Comparison of ENCODE assay signal across 23 cellular contexts in the genomic region with DNA sequence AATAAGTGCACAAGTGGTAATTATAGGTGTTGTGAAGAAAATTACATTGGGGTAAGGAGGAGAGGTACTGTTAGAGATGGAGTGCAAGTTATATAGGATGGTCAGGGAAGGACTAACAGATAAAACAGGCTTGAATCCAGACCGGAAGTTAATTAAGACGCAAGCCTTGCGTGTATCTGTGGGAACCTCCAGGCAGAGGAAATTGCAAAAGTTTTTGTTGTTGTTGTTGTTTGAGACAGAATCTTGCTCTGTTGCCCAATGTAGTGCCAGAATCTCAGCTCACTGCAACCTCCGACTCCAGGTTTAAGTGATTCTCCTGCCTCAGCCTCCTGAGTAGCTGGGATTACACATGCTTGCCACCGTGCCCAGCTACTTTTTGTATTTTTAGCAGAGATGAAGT.
"Had no signal": no experiment of that assay in that cellular context is flagged by ENCODE, and none has a peak within 500 bp of the region (broad histone marks: within the 10 kb centered on the region; RNA-seq: fewer than 3 reads in every experiment).

No MANE protein-coding gene starts in this region.

- H3K27me3 ChIP-seq: ascending aorta, ovary, uterus had no signal

- DNase-seq: activated CD4-positive, alpha-beta memory T cell treated with anti-CD3 and anti-CD28 coated beads, Interleukin-2, amount 10 ng/mL, durations not matched to agents 7 days and 5 days; activated CD4-positive, alpha-beta T cell treated with anti-CD3 and anti-CD28 coated beads, Interleukin-2, amount 10 ng/mL, durations not matched to agents 24 days and 14 days; activated CD4-positive, CD25-positive, alpha-beta regulatory T cell treated with anti-CD3 and anti-CD28 coated beads, Interleukin-2, amount 50 U/mL, for 72 hours; activated CD8-positive, alpha-beta memory T cell treated with anti-CD3 and anti-CD28 coated beads, Interleukin-2, amount 50 U/mL, for 48 hours; activated gamma-delta T cell; activated naive CD4-positive, alpha-beta T cell treated with anti-CD3 and anti-CD28 coated beads, Interleukin-2, amount 10 ng/mL, durations not matched to agents 7 days and 5 days; activated naive CD8-positive, alpha-beta T cell treated with anti-CD3 and anti-CD28 coated beads, Interleukin-2, amount 10 ng/mL, durations not matched to agents 7 days and 5 days; activated T-cell treated with anti-CD3 and anti-CD28 coated beads, Interleukin-2, amount 50 U/mL, for 24 hours; cortex of kidney; endodermal cell; foreskin melanocyte; left ventricle myocardium inferior; ovary; stimulated activated CD4-positive, alpha-beta T cell treated with anti-CD3 and anti-CD28 coated beads, Interleukin-12 subunit alpha, Interleukin-12 subunit beta, amount 100 ng/mL, for 4 hours; stimulated activated CD4-positive, alpha-beta T cell treated with anti-CD3 and anti-CD28 coated beads, Interleukin-4, amount 100 ng/mL, for 1 hour; stimulated activated naive CD8-positive, alpha-beta T cell treated with anti-CD3 and anti-CD28 coated beads, Interleukin-15, Interleukin-2, amounts not matched to agents 100 U/mL and 50 U/mL, for 24 hours; T-helper 9 cell; uterus had no signal

- H3K9me3 ChIP-seq: ascending aorta, left ventricle myocardium inferior, ovary, uterus had no signal

- H3K27ac ChIP-seq: ascending aorta, left ventricle myocardium inferior, ovary, skin epidermis, uterus had no signal

- ATAC-seq: esophagus mucosa; sciatic nerve; stimulated activated naive CD8-positive, alpha-beta T cell treated with anti-CD3 and anti-CD28 coated beads, Interleukin-15, Interleukin-2, amounts not matched to agents 100 U/mL and 50 U/mL, for 24 hours had no signal

- H3K4me1 ChIP-seq: uterus had no signal

- H3K36me3 ChIP-seq: ascending aorta, left ventricle myocardium inferior, ovary, uterus had no signal

- H3K4me3 ChIP-seq: ascending aorta, left ventricle myocardium inferior, lung, ovary, skin epidermis, uterus had no signal
